In genomic region chr18:5425721-5426120, GRCh38 we compare ENCODE assay signal across 14 cellular contexts.
DNase-seq lines count a peak whose midpoint lies in the region; ATAC-seq, FAIRE-seq and TF ChIP-seq lines count a peak whose summit lies in the region.
"Had no signal": no experiment of that assay in that cellular context is flagged by ENCODE, and none has a peak within 500 bp of the region (broad histone marks: within the 10 kb centered on the region; RNA-seq: fewer than 3 reads in every experiment).

No MANE protein-coding gene starts in this region.

- POLR2A ChIA-PET in PC-3 (lab: Charles Lee; ENCODE audit: unreplicated experiment) = no interaction called here

- H3K4me3 ChIP-seq in MM.1S (ENCODE audit: low read length) = no peak overlapping the region
- H3K4me3 ChIP-seq in PC-3 (ENCODE audit: low read length) = no peak overlapping the region
- no peak overlapping the region for H3K4me3 ChIP-seq in trophoblast cell (ENCODE audit: low read depth, low read length)
- H3K4me3 ChIP-seq: A549 had no signal

- H3K9me2 ChIP-seq in MM.1S (replicated peaks; ENCODE audit: insufficient read depth, low read length) = no peaks in the 10 kb centered on the region
- no peaks in the 10 kb centered on the region for H3K9me2 ChIP-seq in PC-3 (replicated peaks; ENCODE audit: low read length)

- H2BK5ac ChIP-seq in trophoblast cell (ENCODE audit: low read depth, low read length, poor library complexity) = no peak overlapping the region

- H3K23ac ChIP-seq in trophoblast cell (ENCODE audit: low read length) = peak overlapping the region; percentile 70

- no CpG with 5 or more reads among the region's 2 CpGs for WGBS in trophoblast cell (ENCODE audit: extremely low coverage, insufficient coverage, insufficient read length)

- no peaks in the 10 kb centered on the region for H3K79me1 ChIP-seq in trophoblast cell (ENCODE audit: low read length)

- H3K4ac ChIP-seq in trophoblast cell (ENCODE audit: low read depth, low read length) = no peak overlapping the region

- no peak overlapping the region for H4K8ac ChIP-seq in trophoblast cell (ENCODE audit: low read depth, low read length)

- H3K4me1 ChIP-seq in MM.1S (ENCODE audit: low read length) (peaks cover 7% of the 10 kb centered on the region), PC-3 (ENCODE audit: insufficient read depth, low read length) (no peaks in the 10 kb centered on the region), trophoblast cell (ENCODE audit: control insufficient read depth in 1 of 2, insufficient read depth in 2 of 2, low read length in 2 of 2) (no peaks in the 10 kb centered on the region)
- H3K4me1 ChIP-seq: A549, BE2C had no signal

- H4K20me1 ChIP-seq in MM.1S (ENCODE audit: insufficient read depth, low read length) = no peaks in the 10 kb centered on the region
- no peaks in the 10 kb centered on the region for H4K20me1 ChIP-seq in PC-3 (ENCODE audit: low read length)

- H3K9ac ChIP-seq in MM.1S (ENCODE audit: low read length) (no peak overlapping the region), PC-3 (ENCODE audit: low read length) (peak overlapping the region; percentile 27), trophoblast cell (ENCODE audit: low read length) (no peak overlapping the region)

- H3F3A ChIP-seq in MM.1S (ENCODE audit: insufficient read depth, low read length) (no peaks in the 10 kb centered on the region; the same call in 1 of the 2 replicates), PC-3 (ENCODE audit: low read length, unreplicated experiment) (no peaks in the 10 kb centered on the region)

- H4K91ac ChIP-seq in trophoblast cell (ENCODE audit: low read depth, low read length) = no peak overlapping the region

- ATAC-seq in PC-3 = no peak
- ATAC-seq in GM18907 (IDR thresholded peaks at IDR 0.05; ENCODE audit: unreplicated experiment) = no peak
- ATAC-seq: A549; CD8-positive, alpha-beta T cell; HCT116 had no signal

- H3K27ac ChIP-seq in MM.1S (ENCODE audit: low read length) (no peak overlapping the region), PC-3 (ENCODE audit: low read length) (peak overlapping the region; percentile 70), trophoblast cell (ENCODE audit: low read depth, low read length) (no peak overlapping the region)
- H3K27ac ChIP-seq: A549 had no signal

- H3K36me3 ChIP-seq in MM.1S (replicated peaks; ENCODE audit: insufficient read depth, low read length) = no peaks in the 10 kb centered on the region
- no peaks in the 10 kb centered on the region for H3K36me3 ChIP-seq in PC-3 (ENCODE audit: low read depth, low read length)
- peaks cover 5 to 25% of the 10 kb centered on the region in 2 experiments for H3K36me3 ChIP-seq in trophoblast cell (ENCODE audit: control insufficient read depth in 1 of 2, insufficient read depth in 2 of 2, low read length in 2 of 2)
- H3K36me3 ChIP-seq: BE2C had no signal

- no peak for TF ChIP-seq CTCF in MM.1S (IDR thresholded peaks at IDR 0.05; ENCODE audit: low read length)
- TF ChIP-seq CTCF in PC-3 (conservative IDR thresholded peaks at IDR 0.05; ENCODE audit: low read depth, low read length) = no peak

- H3K79me2 ChIP-seq in MM.1S (ENCODE audit: low read length) (no peaks in the 10 kb centered on the region), PC-3 (ENCODE audit: low read length) (no peaks in the 10 kb centered on the region), trophoblast cell (ENCODE audit: control insufficient read depth, insufficient read depth, low read length, poor library complexity) (no peaks in the 10 kb centered on the region)

- H3K27me3 ChIP-seq in MM.1S (replicated peaks; ENCODE audit: insufficient read depth, low read length) (no peaks in the 10 kb centered on the region), PC-3 (ENCODE audit: low read length) (0 out of 2 replicates have a peak, but pooled peaks cover 5% of the 10 kb centered on the region), trophoblast cell (ENCODE audit: insufficient read depth, low read length) (no peaks in the 10 kb centered on the region)
- H3K27me3 ChIP-seq: BE2C had no signal

- no peak overlapping the region for H2AK5ac ChIP-seq in trophoblast cell (ENCODE audit: low read length)

- intact Hi-C loops in PC-3 (cut with micrococcal nuclease) = loop anchor here (1.0 kb wide), 1 partner anchor 121 kb away; no protein-coding TSS in a partner anchor

- BruUV-seq in PC-3 (replicated peaks; lab: Mats Ljungman, UMichigan) = no TSS peak

- H4K12ac ChIP-seq in trophoblast cell (ENCODE audit: low read depth, low read length) = no peak overlapping the region

- CTCF ChIA-PET in PC-3 (lab: Charles Lee) = no interaction called here

- no peak overlapping the region for H2AFZ ChIP-seq in MM.1S (ENCODE audit: low read length)
- H2AFZ ChIP-seq in PC-3 (ENCODE audit: low read length) = no peak overlapping the region
- H2AFZ ChIP-seq in trophoblast cell (ENCODE audit: insufficient read depth, low read length, poor library complexity) = no peak overlapping the region

- DNase-seq in DMS53 treated with DMSO at 0.1 percent for 48 hours (lab: John Stamatoyannopoulos, UW; ENCODE audit: unreplicated experiment) = peak; percentile 14
- peak; percentile 82 for DNase-seq in MM.1S
- no peak for DNase-seq in PC-3
- DNase-seq in trophoblast cell = no peak
- DNase-seq in frontal cortex (ENCODE audit: low spot score in 2 of 2) = no peak
- DNase-seq in HuH-7.5 (ENCODE audit: low spot score) = no peak
- DNase-seq: BE2C; CD8-positive, alpha-beta T cell; COR-L47; DMS153; GF-D8 had no signal

- FAIRE-seq in frontal cortex (lab: Jason Lieb, UNC) = no peak
- FAIRE-seq: A549 had no signal

- no peak overlapping the region for H2BK12ac ChIP-seq in trophoblast cell (ENCODE audit: low read length)

- H3K18ac ChIP-seq in trophoblast cell (ENCODE audit: low read length) = no peak overlapping the region

- H3K9me3 ChIP-seq in MM.1S (replicated peaks; ENCODE audit: insufficient read depth, low read length) (no peaks in the 10 kb centered on the region), PC-3 (ENCODE audit: low read length) (no peaks in the 10 kb centered on the region), trophoblast cell (ENCODE audit: insufficient read depth, low read depth, low read length) (no peaks in the 10 kb centered on the region)
- H3K9me3 ChIP-seq: A549, BE2C had no signal

- no peak overlapping the region for H3K14ac ChIP-seq in trophoblast cell (ENCODE audit: low read length)

- no peak overlapping the region for H3K4me2 ChIP-seq in MM.1S (ENCODE audit: low read depth, low read length)
- no peak overlapping the region for H3K4me2 ChIP-seq in PC-3 (ENCODE audit: low read length)
- no peak overlapping the region for H3K4me2 ChIP-seq in trophoblast cell (ENCODE audit: low read length)
- H3K4me2 ChIP-seq: A549 had no signal

- H2BK120ac ChIP-seq in trophoblast cell (ENCODE audit: insufficient read depth, low read length, poor library complexity) = no peak overlapping the region

Comparison
In these comparisons a context has a peak if more than half of its experiments do, and no peak if none do; other contexts are left out.
1. DNase-seq: peak in DMS53 treated with DMSO at 0.1 percent for 48 hours (single experiment) and MM.1S (single experiment); none in PC-3 (single experiment), trophoblast cell (0 of 2), frontal cortex (0 of 2) and HuH-7.5 (single experiment).